In genomic region chr20:53792946-53793536, GRCh38 we compare ENCODE assay signal across 1 cellular context.
TF ChIP-seq lines count a peak whose summit lies in the region.

No MANE protein-coding gene starts in this region.

TF ChIP-seq in IMR-90, 13 proteins besides CTCF, POLR2A, EP300 and RAD21 (continued from another document):
- TF ChIP-seq BHLHE40 (IDR thresholded peaks at IDR 0.05; ENCODE audit: low read depth, low read length): no peak
- no peak for TF ChIP-seq USF2 (IDR thresholded peaks at IDR 0.05; ENCODE audit: low read depth, low read length)
- no peak for TF ChIP-seq MAZ (IDR thresholded peaks at IDR 0.05; ENCODE audit: borderline replicate concordance, low read depth, low read length)
- no peak for TF ChIP-seq MXI1 (IDR thresholded peaks at IDR 0.05; ENCODE audit: borderline replicate concordance, low read depth, low read length)
- no peak for TF ChIP-seq FOS (IDR thresholded peaks at IDR 0.05; ENCODE audit: low read depth, low read length)
- TF ChIP-seq NFE2L2 (IDR thresholded peaks at IDR 0.05; ENCODE audit: low read depth, low read length): no peak
- TF ChIP-seq ELK1 (IDR thresholded peaks at IDR 0.05; ENCODE audit: borderline replicate concordance, low read depth, low read length): no peak
- no peak for TF ChIP-seq RFX5 (IDR thresholded peaks at IDR 0.05; ENCODE audit: low read depth, low read length)
